ENCODE assay signal across 23 cellular contexts in genomic region chr6:97778290-97779038, GRCh38.
DNase-seq lines count a peak whose midpoint lies in the region; FAIRE-seq and TF ChIP-seq lines count a peak whose summit lies in the region.
"Had no signal": no experiment of that assay in that cellular context is flagged by ENCODE, and none has a peak within 500 bp of the region (broad histone marks: within the 10 kb centered on the region; RNA-seq: fewer than 3 reads in every experiment).

No MANE protein-coding gene starts in this region.

- no peak overlapping the region for H3K9ac ChIP-seq in kidney (ENCODE audit: low read length in 2 of 2)
- H3K9ac ChIP-seq: BLaER1 had no signal

- H3K27me3 Mint-ChIP-seq in glutamatergic neuron (ENCODE audit: unreplicated experiment) = peaks cover 7% of the 10 kb centered on the region
- H3K27me3 Mint-ChIP-seq: CD4-positive, alpha-beta T cell had no signal

- peaks cover 2% of the 10 kb centered on the region for H3K4me1 Mint-ChIP-seq in glutamatergic neuron (ENCODE audit: low read depth, unreplicated experiment)

- H3K4me1 ChIP-seq in HAP-1 = peaks cover 18% of the 10 kb centered on the region
- H3K4me1 ChIP-seq in iPS DF 6.9 (ENCODE audit: control insufficient read depth, insufficient read depth, low read length) = no peaks in the 10 kb centered on the region
- H3K4me1 ChIP-seq in kidney (ENCODE audit: control insufficient read depth in 1 of 2, insufficient read depth in 1 of 2, low read depth in 1 of 2, low read length in 2 of 2) = no peaks in the 10 kb centered on the region
- H3K4me1 ChIP-seq: BLaER1 had no signal

- no CpG with 5 or more reads among the region's 5 CpGs for WGBS in iPS DF 6.9 (ENCODE audit: insufficient coverage, insufficient read length)

- FAIRE-seq in bronchial epithelial cell (lab: Jason Lieb, UNC) (no peak), kidney (lab: Jason Lieb, UNC) (no peak)
- FAIRE-seq: G401.6, GM12892, GM18507, HTR-8/SVneo had no signal

- in situ Hi-C loops in HAP-1 (cut with MboI; ENCODE audit: low sequenced_read_pairs) = no loop called here

- H3K27ac ChIP-seq in iPS DF 6.9 (ENCODE audit: low read length) (peak overlapping the region; percentile 86), kidney (ENCODE audit: low read depth in 2 of 2, low read length in 2 of 2) (no peak overlapping the region)
- H3K27ac ChIP-seq: BLaER1 had no signal

- no peaks in the 10 kb centered on the region for H3K9me3 ChIP-seq in HAP-1
- H3K9me3 ChIP-seq in iPS DF 6.9 (ENCODE audit: control insufficient read depth, insufficient read depth, low read length) = no peaks in the 10 kb centered on the region
- no peaks in the 10 kb centered on the region for H3K9me3 ChIP-seq in kidney (ENCODE audit: control insufficient read depth in 1 of 2, low read length in 2 of 2)
- H3K9me3 ChIP-seq: BLaER1 had no signal

- intact Hi-C loops in kidney (cut with DNase I) = no loop called here

- peak; percentile 55 to 97 for DNase-seq in HAP-1 (ENCODE audit: low spot score in 2 of 2)
- DNase-seq in bronchial epithelial cell (ENCODE audit: low read depth) = peak; percentile 29
- DNase-seq in iPS DF 6.9 (ENCODE audit: low read depth, low spot score) = peak; percentile 82
- no peak for DNase-seq in HuH-7.5 (ENCODE audit: low spot score)
- no peak for DNase-seq in kidney
- DNase-seq in H4 (ENCODE audit: low spot score) = no peak
- no peak for DNase-seq in glutamatergic neuron
- DNase-seq: Caco-2; CD4-positive, alpha-beta T cell; DMS 273 treated with DMSO at 0.1 percent for 48 hours; DND-41; HCEC 1CT; Kasumi-1; NCI-H1694 treated with DMSO at 0.1 percent for 48 hours; NCI-H2081 treated with DMSO at 0.1 percent for 48 hours; NCI-H446 treated with DMSO at 0.1 percent for 48 hours; NCI-H526 treated with DMSO at 0.1 percent for 48 hours; Right ventricle myocardium superior had no signal

- H3K36me3 ChIP-seq in HAP-1 (replicated peaks) = no peaks in the 10 kb centered on the region
- no peaks in the 10 kb centered on the region for H3K36me3 ChIP-seq in bronchial epithelial cell (ENCODE audit: control insufficient read depth, insufficient read depth, low read length)
- no peaks in the 10 kb centered on the region for H3K36me3 ChIP-seq in iPS DF 6.9 (ENCODE audit: control insufficient read depth, insufficient read depth, low read length)
- no peaks in the 10 kb centered on the region for H3K36me3 ChIP-seq in kidney (ENCODE audit: control insufficient read depth in 1 of 2, insufficient read depth in 2 of 2, low read length in 2 of 2)
- H3K36me3 ChIP-seq: BLaER1 had no signal

- H3K4me3 ChIP-seq in HAP-1 (no peak overlapping the region), bronchial epithelial cell (ENCODE audit: low read depth, low read length) (no peak overlapping the region), iPS DF 6.9 (ENCODE audit: low read length) (no peak overlapping the region), kidney (ENCODE audit: low read length in 2 of 2) (no peak overlapping the region)
- H3K4me3 ChIP-seq: BLaER1 had no signal

- H3K27me3 ChIP-seq in HAP-1 (ENCODE audit: low read depth) (no peaks in the 10 kb centered on the region), bronchial epithelial cell (ENCODE audit: control insufficient read depth, insufficient read depth, low read length) (no peaks in the 10 kb centered on the region), iPS DF 6.9 (ENCODE audit: control insufficient read depth, insufficient read depth, low read length) (no peaks in the 10 kb centered on the region)
- H3K27me3 ChIP-seq: BLaER1 had no signal

- no peak overlapping the region for H3K27ac Mint-ChIP-seq in glutamatergic neuron (ENCODE audit: unreplicated experiment)
- H3K27ac Mint-ChIP-seq: CD4-positive, alpha-beta T cell had no signal

- no peak overlapping the region for H3K4me3 Mint-ChIP-seq in glutamatergic neuron (ENCODE audit: unreplicated experiment)
- H3K4me3 Mint-ChIP-seq: CD4-positive, alpha-beta T cell had no signal

- peaks cover 17% of the 10 kb centered on the region for H3K36me3 Mint-ChIP-seq in glutamatergic neuron (ENCODE audit: unreplicated experiment)

- H3K9me3 Mint-ChIP-seq in glutamatergic neuron (ENCODE audit: unreplicated experiment) = no peaks in the 10 kb centered on the region
- H3K9me3 Mint-ChIP-seq: CD4-positive, alpha-beta T cell had no signal

- no peak for TF ChIP-seq CTCF in bronchial epithelial cell (IDR thresholded peaks at IDR 0.05; ENCODE audit: insufficient read depth, low read length, severe bottlenecking)
- no peak for TF ChIP-seq CTCF in kidney (IDR thresholded peaks at IDR 0.05; ENCODE audit: borderline replicate concordance, extremely low read depth, insufficient read depth)
- TF ChIP-seq CTCF in glutamatergic neuron (IDR thresholded peaks at IDR 0.05; ENCODE audit: partially characterized antibody, unreplicated experiment) = no peak

Comparison
In these comparisons a context has a peak if more than half of its experiments do, and no peak if none do; other contexts are left out.
1. DNase-seq: peak in HAP-1 (2 of 2), bronchial epithelial cell (single experiment) and iPS DF 6.9 (single experiment); none in HuH-7.5 (single experiment), kidney (single experiment), H4 (single experiment) and glutamatergic neuron (single experiment).